Comparison of ENCODE assay signal across 1 cellular context in the genomic region with DNA sequence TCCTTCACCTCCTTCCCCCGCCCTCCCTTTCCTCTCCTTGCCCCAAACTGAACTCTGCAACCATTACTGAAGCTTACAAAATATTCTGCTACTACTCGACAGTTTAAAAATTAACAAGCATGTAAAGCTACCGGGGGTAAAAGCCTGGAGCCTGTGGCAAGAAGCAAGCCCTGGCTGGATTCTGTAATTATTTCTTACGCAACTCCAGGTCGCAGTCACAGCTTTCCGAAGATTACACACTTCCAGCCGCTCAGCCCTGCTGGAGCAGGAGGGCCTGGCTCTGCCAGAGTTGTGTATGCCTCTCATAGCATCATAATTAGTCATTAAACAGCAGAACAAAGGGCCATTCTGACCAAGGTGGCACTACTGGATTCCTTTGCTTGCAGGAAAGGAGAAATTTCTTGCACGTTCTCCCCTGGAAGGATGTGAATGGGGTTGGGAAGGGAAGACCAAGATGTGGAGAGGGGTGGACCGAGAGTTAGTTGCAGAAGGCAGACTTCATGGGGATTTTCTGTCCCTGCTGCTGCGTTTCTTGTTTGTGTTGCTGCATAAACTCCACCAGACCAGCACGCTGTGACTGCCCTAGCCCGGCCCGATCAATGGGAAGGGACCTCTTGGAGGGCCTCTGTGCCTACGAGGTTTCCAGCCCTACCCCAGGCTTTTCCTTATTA.
TF ChIP-seq lines count a peak whose summit lies in the region.

No MANE protein-coding gene starts in this region.

TF ChIP-seq in HepG2, 621 proteins besides CTCF, POLR2A, EP300 and RAD21 (continued from another document and continues in another):
- TF ChIP-seq, protein P1, sequence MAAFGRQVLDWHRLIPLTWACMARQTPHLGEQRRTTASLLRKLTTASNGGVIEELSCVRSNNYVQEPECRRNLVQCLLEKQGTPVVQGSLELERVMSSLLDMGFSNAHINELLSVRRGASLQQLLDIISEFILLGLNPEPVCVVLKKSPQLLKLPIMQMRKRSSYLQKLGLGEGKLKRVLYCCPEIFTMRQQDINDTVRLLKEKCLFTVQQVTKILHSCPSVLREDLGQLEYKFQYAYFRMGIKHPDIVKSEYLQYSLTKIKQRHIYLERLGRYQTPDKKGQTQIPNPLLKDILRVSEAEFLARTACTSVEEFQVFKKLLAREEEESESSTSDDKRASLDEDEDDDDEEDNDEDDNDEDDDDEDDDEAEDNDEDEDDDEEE (CRISPR knock-in tag; IDR thresholded peaks at IDR 0.05): peak; percentile 45; the same call in 1 of the 2 replicates
- TF ChIP-seq NR2F6 (IDR thresholded peaks at IDR 0.05): peak; percentile 71
- TF ChIP-seq NR2F6 (CRISPR knock-in tag; IDR thresholded peaks at IDR 0.05): peak; percentile 74
- TF ChIP-seq, protein P2, sequence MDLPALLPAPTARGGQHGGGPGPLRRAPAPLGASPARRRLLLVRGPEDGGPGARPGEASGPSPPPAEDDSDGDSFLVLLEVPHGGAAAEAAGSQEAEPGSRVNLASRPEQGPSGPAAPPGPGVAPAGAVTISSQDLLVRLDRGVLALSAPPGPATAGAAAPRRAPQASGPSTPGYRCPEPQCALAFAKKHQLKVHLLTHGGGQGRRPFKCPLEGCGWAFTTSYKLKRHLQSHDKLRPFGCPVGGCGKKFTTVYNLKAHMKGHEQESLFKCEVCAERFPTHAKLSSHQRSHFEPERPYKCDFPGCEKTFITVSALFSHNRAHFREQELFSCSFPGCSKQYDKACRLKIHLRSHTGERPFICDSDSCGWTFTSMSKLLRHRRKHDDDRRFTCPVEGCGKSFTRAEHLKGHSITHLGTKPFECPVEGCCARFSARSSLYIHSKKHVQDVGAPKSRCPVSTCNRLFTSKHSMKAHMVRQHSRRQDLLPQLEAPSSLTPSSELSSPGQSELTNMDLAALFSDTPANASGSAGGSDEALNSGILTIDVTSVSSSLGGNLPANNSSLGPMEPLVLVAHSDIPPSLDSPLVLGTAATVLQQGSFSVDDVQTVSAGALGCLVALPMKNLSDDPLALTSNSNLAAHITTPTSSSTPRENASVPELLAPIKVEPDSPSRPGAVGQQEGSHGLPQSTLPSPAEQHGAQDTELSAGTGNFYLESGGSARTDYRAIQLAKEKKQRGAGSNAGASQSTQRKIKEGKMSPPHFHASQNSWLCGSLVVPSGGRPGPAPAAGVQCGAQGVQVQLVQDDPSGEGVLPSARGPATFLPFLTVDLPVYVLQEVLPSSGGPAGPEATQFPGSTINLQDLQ (CRISPR knock-in tag; IDR thresholded peaks at IDR 0.05): 0 out of 2 replicates have a peak, but pooled peaks have one; percentile 46
- peak; percentile 75; the same call in 1 of the 2 replicates for TF ChIP-seq SIN3A (IDR thresholded peaks at IDR 0.05; ENCODE audit: borderline replicate concordance, low read depth, low read length)
- TF ChIP-seq, protein P3, sequence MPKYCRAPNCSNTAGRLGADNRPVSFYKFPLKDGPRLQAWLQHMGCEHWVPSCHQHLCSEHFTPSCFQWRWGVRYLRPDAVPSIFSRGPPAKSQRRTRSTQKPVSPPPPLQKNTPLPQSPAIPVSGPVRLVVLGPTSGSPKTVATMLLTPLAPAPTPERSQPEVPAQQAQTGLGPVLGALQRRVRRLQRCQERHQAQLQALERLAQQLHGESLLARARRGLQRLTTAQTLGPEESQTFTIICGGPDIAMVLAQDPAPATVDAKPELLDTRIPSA (CRISPR knock-in tag; IDR thresholded peaks at IDR 0.05; ENCODE audit: borderline replicate concordance): no peak
- peak; percentile 85 for TF ChIP-seq ZNF670 (CRISPR knock-in tag; IDR thresholded peaks at IDR 0.05; ENCODE audit: borderline replicate concordance)
- peak; percentile 94 for TF ChIP-seq ZSCAN29 (CRISPR knock-in tag; conservative IDR thresholded peaks at IDR 0.05)
- TF ChIP-seq ZNF333 (CRISPR knock-in tag; IDR thresholded peaks at IDR 0.05; ENCODE audit: borderline replicate concordance): 0 out of 2 replicates have a peak, but pooled peaks have one; percentile 37
- peak; percentile 74 for TF ChIP-seq ARNTL (CRISPR knock-in tag; IDR thresholded peaks at IDR 0.05)
- no peak for TF ChIP-seq NFE2L2 (IDR thresholded peaks at IDR 0.05; ENCODE audit: low read length)
- no peak for TF ChIP-seq NBN (conservative IDR thresholded peaks at IDR 0.05)
- no peak for TF ChIP-seq ZNF569 (CRISPR knock-in tag; IDR thresholded peaks at IDR 0.05; ENCODE audit: borderline replicate concordance)
- TF ChIP-seq, protein P4, sequence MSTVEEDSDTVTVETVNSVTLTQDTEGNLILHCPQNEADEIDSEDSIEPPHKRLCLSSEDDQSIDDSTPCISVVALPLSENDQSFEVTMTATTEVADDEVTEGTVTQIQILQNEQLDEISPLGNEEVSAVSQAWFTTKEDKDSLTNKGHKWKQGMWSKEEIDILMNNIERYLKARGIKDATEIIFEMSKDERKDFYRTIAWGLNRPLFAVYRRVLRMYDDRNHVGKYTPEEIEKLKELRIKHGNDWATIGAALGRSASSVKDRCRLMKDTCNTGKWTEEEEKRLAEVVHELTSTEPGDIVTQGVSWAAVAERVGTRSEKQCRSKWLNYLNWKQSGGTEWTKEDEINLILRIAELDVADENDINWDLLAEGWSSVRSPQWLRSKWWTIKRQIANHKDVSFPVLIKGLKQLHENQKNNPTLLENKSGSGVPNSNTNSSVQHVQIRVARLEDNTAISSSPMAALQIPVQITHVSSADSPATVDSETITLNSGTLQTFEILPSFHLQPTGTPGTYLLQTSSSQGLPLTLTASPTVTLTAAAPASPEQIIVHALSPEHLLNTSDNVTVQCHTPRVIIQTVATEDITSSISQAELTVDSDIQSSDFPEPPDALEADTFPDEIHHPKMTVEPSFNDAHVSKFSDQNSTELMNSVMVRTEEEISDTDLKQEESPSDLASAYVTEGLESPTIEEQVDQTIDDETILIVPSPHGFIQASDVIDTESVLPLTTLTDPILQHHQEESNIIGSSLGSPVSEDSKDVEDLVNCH (CRISPR knock-in tag; IDR thresholded peaks at IDR 0.05): no peak
- TF ChIP-seq MAF1 (CRISPR knock-in tag; IDR thresholded peaks at IDR 0.05; ENCODE audit: borderline replicate concordance): no peak
- TF ChIP-seq, protein P5, sequence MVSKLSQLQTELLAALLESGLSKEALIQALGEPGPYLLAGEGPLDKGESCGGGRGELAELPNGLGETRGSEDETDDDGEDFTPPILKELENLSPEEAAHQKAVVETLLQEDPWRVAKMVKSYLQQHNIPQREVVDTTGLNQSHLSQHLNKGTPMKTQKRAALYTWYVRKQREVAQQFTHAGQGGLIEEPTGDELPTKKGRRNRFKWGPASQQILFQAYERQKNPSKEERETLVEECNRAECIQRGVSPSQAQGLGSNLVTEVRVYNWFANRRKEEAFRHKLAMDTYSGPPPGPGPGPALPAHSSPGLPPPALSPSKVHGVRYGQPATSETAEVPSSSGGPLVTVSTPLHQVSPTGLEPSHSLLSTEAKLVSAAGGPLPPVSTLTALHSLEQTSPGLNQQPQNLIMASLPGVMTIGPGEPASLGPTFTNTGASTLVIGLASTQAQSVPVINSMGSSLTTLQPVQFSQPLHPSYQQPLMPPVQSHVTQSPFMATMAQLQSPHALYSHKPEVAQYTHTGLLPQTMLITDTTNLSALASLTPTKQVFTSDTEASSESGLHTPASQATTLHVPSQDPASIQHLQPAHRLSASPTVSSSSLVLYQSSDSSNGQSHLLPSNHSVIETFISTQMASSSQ (IDR thresholded peaks at IDR 0.05; ENCODE audit: low read depth): peak; percentile 97
- TF ChIP-seq, protein P5 (CRISPR knock-in tag; IDR thresholded peaks at IDR 0.05; ENCODE audit: borderline replicate concordance): peak; percentile 99
- peak; percentile 59; the same call in 1 of the 2 replicates for TF ChIP-seq ZNF431 (CRISPR knock-in tag; IDR thresholded peaks at IDR 0.05; ENCODE audit: borderline replicate concordance, low read depth)
- TF ChIP-seq, protein P6, sequence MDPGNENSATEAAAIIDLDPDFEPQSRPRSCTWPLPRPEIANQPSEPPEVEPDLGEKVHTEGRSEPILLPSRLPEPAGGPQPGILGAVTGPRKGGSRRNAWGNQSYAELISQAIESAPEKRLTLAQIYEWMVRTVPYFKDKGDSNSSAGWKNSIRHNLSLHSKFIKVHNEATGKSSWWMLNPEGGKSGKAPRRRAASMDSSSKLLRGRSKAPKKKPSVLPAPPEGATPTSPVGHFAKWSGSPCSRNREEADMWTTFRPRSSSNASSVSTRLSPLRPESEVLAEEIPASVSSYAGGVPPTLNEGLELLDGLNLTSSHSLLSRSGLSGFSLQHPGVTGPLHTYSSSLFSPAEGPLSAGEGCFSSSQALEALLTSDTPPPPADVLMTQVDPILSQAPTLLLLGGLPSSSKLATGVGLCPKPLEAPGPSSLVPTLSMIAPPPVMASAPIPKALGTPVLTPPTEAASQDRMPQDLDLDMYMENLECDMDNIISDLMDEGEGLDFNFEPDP (CRISPR knock-in tag; conservative IDR thresholded peaks at IDR 0.05): no peak
- TF ChIP-seq ZNF382 (CRISPR knock-in tag; IDR thresholded peaks at IDR 0.05; ENCODE audit: borderline replicate concordance): no peak
- no peak for TF ChIP-seq ZNF629 (CRISPR knock-in tag; conservative IDR thresholded peaks at IDR 0.05)
- TF ChIP-seq, protein P7, sequence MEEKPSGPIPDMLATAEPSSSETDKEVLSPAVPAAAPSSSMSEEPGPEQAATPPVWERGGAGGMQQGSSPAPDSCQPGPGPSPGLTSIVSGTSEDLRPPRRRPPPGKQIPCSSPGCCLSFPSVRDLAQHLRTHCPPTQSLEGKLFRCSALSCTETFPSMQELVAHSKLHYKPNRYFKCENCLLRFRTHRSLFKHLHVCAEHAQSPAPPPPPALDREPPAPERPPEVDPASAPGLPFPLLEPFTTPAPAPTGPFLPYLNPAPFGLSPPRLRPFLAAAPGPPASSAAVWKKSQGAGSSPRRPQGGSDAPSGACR (CRISPR knock-in tag; IDR thresholded peaks at IDR 0.05): peak; percentile 84; the same call in 1 of the 2 replicates
- TF ChIP-seq, protein P8, sequence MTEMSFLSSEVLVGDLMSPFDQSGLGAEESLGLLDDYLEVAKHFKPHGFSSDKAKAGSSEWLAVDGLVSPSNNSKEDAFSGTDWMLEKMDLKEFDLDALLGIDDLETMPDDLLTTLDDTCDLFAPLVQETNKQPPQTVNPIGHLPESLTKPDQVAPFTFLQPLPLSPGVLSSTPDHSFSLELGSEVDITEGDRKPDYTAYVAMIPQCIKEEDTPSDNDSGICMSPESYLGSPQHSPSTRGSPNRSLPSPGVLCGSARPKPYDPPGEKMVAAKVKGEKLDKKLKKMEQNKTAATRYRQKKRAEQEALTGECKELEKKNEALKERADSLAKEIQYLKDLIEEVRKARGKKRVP (CRISPR knock-in tag; IDR thresholded peaks at IDR 0.05): peak in 1 of 2 experiments; percentile 96; a peak in 2 of 4 replicates
- TF ChIP-seq, protein P9, sequence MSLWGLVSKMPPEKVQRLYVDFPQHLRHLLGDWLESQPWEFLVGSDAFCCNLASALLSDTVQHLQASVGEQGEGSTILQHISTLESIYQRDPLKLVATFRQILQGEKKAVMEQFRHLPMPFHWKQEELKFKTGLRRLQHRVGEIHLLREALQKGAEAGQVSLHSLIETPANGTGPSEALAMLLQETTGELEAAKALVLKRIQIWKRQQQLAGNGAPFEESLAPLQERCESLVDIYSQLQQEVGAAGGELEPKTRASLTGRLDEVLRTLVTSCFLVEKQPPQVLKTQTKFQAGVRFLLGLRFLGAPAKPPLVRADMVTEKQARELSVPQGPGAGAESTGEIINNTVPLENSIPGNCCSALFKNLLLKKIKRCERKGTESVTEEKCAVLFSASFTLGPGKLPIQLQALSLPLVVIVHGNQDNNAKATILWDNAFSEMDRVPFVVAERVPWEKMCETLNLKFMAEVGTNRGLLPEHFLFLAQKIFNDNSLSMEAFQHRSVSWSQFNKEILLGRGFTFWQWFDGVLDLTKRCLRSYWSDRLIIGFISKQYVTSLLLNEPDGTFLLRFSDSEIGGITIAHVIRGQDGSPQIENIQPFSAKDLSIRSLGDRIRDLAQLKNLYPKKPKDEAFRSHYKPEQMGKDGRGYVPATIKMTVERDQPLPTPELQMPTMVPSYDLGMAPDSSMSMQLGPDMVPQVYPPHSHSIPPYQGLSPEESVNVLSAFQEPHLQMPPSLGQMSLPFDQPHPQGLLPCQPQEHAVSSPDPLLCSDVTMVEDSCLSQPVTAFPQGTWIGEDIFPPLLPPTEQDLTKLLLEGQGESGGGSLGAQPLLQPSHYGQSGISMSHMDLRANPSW (CRISPR knock-in tag; IDR thresholded peaks at IDR 0.05; ENCODE audit: borderline replicate concordance): no peak
- TF ChIP-seq ZNF160 (CRISPR knock-in tag; IDR thresholded peaks at IDR 0.05): no peak
- TF ChIP-seq, protein P10, sequence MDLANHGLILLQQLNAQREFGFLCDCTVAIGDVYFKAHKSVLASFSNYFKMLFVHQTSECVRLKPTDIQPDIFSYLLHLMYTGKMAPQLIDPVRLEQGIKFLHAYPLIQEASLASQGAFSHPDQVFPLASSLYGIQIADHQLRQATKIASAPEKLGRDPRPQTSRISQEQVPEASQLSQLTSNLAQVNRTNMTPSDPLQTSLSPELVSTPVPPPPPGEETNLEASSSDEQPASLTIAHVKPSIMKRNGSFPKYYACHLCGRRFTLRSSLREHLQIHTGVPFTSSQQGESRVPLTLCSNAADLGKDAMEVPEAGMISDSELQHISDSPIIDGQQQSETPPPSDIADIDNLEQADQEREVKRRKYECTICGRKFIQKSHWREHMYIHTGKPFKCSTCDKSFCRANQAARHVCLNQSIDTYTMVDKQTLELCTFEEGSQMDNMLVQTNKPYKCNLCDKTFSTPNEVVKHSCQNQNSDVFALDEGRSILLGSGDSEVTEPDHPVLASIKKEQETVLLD (CRISPR knock-in tag; IDR thresholded peaks at IDR 0.05; ENCODE audit: low read depth): no peak
- TF ChIP-seq ZNF274 (CRISPR knock-in tag; IDR thresholded peaks at IDR 0.05): no peak
- TF ChIP-seq ETV5 (CRISPR knock-in tag; IDR thresholded peaks at IDR 0.05; ENCODE audit: borderline replicate concordance): peak; percentile 75; the same call in 1 of the 2 replicates
- peak; percentile 43; the same call in 1 of the 2 replicates for TF ChIP-seq ZNF878 (CRISPR knock-in tag; IDR thresholded peaks at IDR 0.05)
- no peak for TF ChIP-seq FOXA1 (IDR thresholded peaks at IDR 0.05)
- TF ChIP-seq FOXA1 (CRISPR knock-in tag; IDR thresholded peaks at IDR 0.05): peak; percentile 58; the same call in 1 of the 2 replicates
- no peak for TF ChIP-seq MYNN (CRISPR knock-in tag; IDR thresholded peaks at IDR 0.05; ENCODE audit: low read depth)
- no peak for TF ChIP-seq ZNF547 (CRISPR knock-in tag; IDR thresholded peaks at IDR 0.05)
